ENCODE assay signal across 2 cellular contexts in the genomic region with DNA sequence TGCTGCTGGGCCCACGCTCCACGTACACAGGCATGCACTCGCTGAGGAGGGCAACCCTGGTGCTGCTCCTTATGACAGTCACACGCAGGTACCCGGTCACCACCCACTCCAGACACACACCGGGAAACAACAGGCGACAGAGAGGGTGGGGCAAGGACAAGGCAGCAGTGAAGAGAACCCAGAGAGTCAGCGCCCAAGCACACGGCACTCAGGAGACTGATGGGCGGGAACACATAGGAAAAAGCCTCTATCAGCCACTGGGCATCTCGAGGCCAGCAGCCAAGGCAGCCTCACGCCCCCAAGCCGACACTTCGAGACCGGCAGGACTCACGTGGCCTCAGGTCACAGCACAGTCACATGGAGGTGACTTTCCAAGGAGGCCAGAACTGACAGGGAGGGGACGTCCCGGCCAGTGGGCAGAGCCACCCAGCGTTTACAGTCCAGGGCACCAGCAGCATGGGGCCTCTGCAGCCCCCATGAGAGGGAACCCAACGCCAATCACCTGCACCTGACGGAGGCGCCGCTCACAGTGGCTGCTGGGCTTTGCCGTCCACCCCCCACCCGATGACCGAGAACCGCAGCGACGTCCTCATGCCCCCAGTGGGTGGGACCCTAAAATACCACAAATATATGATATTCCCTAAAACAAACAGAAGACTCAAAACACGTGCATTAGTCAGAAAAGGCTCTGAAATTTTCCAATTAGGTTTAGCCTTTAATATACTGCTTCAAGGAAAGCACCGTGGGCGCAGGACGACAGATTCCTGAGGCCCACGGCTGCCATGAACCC.
TF ChIP-seq lines count a peak whose summit lies in the region.

No MANE protein-coding gene starts in this region.

TF ChIP-seq in K562, 482 proteins besides CTCF, POLR2A, EP300 and RAD21 (continued from another document and continues in another):
- TF ChIP-seq FOXK2 (conservative IDR thresholded peaks at IDR 0.05 in 1 of 2, IDR thresholded peaks at IDR 0.05 in 1 of 2; ENCODE audit: low read depth in 2 of 2) (no peak), NONO (IDR thresholded peaks at IDR 0.05; ENCODE audit: low read depth in 2 of 2, low read length in 1 of 2) (no peak), KAT7 (CRISPR knock-in tag; IDR thresholded peaks at IDR 0.05; ENCODE audit: borderline replicate concordance) (0 out of 2 replicates have a peak, but pooled peaks have one; percentile 87), HDAC8 (tag; IDR thresholded peaks at IDR 0.05) (no peak), KLF16 (IDR thresholded peaks at IDR 0.05) (no peak), BMI1 (IDR thresholded peaks at IDR 0.05; ENCODE audit: low read length) (no peak), RAD51 (IDR thresholded peaks at IDR 0.05; ENCODE audit: borderline replicate concordance, low read depth) (no peak), PRPF4 (IDR thresholded peaks at IDR 0.05; ENCODE audit: insufficient read depth, low read depth, low read length, poor library complexity, severe bottlenecking) (no peak), KAT8 (IDR thresholded peaks at IDR 0.05; ENCODE audit: low read depth) (no peak), SREBF1 (IDR thresholded peaks at IDR 0.05; ENCODE audit: borderline replicate concordance, low read depth, low read length) (no peak), SMARCA5 (IDR thresholded peaks at IDR 0.05) (no peak), ZNF830 (CRISPR knock-in tag; IDR thresholded peaks at IDR 0.05) (no peak), TCFL5 (CRISPR knock-in tag; conservative IDR thresholded peaks at IDR 0.05) (no peak), DMBX1 (CRISPR knock-in tag; IDR thresholded peaks at IDR 0.05; ENCODE audit: borderline replicate concordance) (0 out of 2 replicates have a peak, but pooled peaks have one; percentile 27), FIP1L1 (IDR thresholded peaks at IDR 0.05; ENCODE audit: low read depth, low read length, poor library complexity, severe bottlenecking) (peak; percentile 14), NRF1 (conservative IDR thresholded peaks at IDR 0.05 in 1 of 2, IDR thresholded peaks at IDR 0.05 in 1 of 2) (no peak), KDM5B (IDR thresholded peaks at IDR 0.05; ENCODE audit: insufficient replicate concordance, low read depth, low read length) (no peak), DIDO1 (tag; IDR thresholded peaks at IDR 0.05; ENCODE audit: low read depth) (no peak), ZEB2 (IDR thresholded peaks at IDR 0.05) (no peak), ZNF695 (CRISPR knock-in tag; IDR thresholded peaks at IDR 0.05) (no peak)
- TF ChIP-seq, protein P1, sequence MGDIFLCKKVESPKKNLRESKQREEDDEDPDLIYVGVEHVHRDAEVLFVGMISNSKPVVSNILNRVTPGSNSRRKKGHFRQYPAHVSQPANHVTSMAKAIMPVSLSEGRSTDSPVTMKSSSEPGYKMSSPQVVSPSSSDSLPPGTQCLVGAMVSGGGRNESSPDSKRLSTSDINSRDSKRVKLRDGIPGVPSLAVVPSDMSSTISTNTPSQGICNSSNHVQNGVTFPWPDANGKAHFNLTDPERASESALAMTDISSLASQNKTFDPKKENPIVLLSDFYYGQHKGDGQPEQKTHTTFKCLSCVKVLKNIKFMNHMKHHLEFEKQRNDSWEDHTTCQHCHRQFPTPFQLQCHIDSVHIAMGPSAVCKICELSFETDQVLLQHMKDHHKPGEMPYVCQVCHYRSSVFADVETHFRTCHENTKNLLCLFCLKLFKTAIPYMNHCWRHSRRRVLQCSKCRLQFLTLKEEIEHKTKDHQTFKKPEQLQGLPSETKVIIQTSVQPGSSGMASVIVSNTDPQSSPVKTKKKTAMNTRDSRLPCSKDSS (IDR thresholded peaks at IDR 0.05; ENCODE audit: low read depth, partially characterized antibody): no peak
- TF ChIP-seq, protein P2, sequence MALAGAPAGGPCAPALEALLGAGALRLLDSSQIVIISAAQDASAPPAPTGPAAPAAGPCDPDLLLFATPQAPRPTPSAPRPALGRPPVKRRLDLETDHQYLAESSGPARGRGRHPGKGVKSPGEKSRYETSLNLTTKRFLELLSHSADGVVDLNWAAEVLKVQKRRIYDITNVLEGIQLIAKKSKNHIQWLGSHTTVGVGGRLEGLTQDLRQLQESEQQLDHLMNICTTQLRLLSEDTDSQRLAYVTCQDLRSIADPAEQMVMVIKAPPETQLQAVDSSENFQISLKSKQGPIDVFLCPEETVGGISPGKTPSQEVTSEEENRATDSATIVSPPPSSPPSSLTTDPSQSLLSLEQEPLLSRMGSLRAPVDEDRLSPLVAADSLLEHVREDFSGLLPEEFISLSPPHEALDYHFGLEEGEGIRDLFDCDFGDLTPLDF (CRISPR knock-in tag; IDR thresholded peaks at IDR 0.05): 0 out of 2 replicates have a peak, but pooled peaks have one; percentile 19
- TF ChIP-seq, protein P3, sequence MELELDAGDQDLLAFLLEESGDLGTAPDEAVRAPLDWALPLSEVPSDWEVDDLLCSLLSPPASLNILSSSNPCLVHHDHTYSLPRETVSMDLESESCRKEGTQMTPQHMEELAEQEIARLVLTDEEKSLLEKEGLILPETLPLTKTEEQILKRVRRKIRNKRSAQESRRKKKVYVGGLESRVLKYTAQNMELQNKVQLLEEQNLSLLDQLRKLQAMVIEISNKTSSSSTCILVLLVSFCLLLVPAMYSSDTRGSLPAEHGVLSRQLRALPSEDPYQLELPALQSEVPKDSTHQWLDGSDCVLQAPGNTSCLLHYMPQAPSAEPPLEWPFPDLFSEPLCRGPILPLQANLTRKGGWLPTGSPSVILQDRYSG (tag; conservative IDR thresholded peaks at IDR 0.05; ENCODE audit: low read depth): peak; percentile 71; the same call in 1 of the 2 replicates
- TF ChIP-seq, protein P4, sequence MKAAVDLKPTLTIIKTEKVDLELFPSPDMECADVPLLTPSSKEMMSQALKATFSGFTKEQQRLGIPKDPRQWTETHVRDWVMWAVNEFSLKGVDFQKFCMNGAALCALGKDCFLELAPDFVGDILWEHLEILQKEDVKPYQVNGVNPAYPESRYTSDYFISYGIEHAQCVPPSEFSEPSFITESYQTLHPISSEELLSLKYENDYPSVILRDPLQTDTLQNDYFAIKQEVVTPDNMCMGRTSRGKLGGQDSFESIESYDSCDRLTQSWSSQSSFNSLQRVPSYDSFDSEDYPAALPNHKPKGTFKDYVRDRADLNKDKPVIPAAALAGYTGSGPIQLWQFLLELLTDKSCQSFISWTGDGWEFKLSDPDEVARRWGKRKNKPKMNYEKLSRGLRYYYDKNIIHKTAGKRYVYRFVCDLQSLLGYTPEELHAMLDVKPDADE (conservative IDR thresholded peaks at IDR 0.05; ENCODE audit: control insufficient read depth, low read depth, low read length): 0 out of 2 replicates have a peak, but pooled peaks have one; percentile 20
- TF ChIP-seq, protein P5, sequence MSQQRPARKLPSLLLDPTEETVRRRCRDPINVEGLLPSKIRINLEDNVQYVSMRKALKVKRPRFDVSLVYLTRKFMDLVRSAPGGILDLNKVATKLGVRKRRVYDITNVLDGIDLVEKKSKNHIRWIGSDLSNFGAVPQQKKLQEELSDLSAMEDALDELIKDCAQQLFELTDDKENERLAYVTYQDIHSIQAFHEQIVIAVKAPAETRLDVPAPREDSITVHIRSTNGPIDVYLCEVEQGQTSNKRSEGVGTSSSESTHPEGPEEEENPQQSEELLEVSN (IDR thresholded peaks at IDR 0.05; ENCODE audit: borderline replicate concordance in 1 of 2, extremely low read depth in 1 of 2, insufficient read depth in 1 of 2, insufficient read length in 1 of 2, low read depth in 1 of 2, low read length in 1 of 2, poor library complexity in 1 of 2, severe bottlenecking in 1 of 2): peak; percentile 80 to 87
- TF ChIP-seq, protein P6, sequence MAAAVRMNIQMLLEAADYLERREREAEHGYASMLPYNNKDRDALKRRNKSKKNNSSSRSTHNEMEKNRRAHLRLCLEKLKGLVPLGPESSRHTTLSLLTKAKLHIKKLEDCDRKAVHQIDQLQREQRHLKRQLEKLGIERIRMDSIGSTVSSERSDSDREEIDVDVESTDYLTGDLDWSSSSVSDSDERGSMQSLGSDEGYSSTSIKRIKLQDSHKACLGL (CRISPR knock-in tag; IDR thresholded peaks at IDR 0.05; ENCODE audit: borderline replicate concordance, poor library complexity, severe bottlenecking): no peak

TF ChIP-seq in WTC11, 78 proteins besides CTCF, POLR2A, EP300 and RAD21 (continued from another document):
- TF ChIP-seq, protein P7, sequence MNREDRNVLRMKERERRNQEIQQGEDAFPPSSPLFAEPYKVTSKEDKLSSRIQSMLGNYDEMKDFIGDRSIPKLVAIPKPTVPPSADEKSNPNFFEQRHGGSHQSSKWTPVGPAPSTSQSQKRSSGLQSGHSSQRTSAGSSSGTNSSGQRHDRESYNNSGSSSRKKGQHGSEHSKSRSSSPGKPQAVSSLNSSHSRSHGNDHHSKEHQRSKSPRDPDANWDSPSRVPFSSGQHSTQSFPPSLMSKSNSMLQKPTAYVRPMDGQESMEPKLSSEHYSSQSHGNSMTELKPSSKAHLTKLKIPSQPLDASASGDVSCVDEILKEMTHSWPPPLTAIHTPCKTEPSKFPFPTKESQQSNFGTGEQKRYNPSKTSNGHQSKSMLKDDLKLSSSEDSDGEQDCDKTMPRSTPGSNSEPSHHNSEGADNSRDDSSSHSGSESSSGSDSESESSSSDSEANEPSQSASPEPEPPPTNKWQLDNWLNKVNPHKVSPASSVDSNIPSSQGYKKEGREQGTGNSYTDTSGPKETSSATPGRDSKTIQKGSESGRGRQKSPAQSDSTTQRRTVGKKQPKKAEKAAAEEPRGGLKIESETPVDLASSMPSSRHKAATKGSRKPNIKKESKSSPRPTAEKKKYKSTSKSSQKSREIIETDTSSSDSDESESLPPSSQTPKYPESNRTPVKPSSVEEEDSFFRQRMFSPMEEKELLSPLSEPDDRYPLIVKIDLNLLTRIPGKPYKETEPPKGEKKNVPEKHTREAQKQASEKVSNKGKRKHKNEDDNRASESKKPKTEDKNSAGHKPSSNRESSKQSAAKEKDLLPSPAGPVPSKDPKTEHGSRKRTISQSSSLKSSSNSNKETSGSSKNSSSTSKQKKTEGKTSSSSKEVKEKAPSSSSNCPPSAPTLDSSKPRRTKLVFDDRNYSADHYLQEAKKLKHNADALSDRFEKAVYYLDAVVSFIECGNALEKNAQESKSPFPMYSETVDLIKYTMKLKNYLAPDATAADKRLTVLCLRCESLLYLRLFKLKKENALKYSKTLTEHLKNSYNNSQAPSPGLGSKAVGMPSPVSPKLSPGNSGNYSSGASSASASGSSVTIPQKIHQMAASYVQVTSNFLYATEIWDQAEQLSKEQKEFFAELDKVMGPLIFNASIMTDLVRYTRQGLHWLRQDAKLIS (CRISPR knock-in tag; IDR thresholded peaks at IDR 0.05; ENCODE audit: borderline replicate concordance): no peak
- TF ChIP-seq, protein P8, sequence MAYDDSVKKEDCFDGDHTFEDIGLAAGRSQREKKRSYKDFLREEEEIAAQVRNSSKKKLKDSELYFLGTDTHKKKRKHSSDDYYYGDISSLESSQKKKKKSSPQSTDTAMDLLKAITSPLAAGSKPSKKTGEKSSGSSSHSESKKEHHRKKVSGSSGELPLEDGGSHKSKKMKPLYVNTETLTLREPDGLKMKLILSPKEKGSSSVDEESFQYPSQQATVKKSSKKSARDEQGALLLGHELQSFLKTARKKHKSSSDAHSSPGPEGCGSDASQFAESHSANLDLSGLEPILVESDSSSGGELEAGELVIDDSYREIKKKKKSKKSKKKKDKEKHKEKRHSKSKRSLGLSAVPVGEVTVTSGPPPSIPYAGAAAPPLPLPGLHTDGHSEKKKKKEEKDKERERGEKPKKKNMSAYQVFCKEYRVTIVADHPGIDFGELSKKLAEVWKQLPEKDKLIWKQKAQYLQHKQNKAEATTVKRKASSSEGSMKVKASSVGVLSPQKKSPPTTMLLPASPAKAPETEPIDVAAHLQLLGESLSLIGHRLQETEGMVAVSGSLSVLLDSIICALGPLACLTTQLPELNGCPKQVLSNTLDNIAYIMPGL (CRISPR knock-in tag; IDR thresholded peaks at IDR 0.05): no peak
- TF ChIP-seq HMGA2 (CRISPR knock-in tag; IDR thresholded peaks at IDR 0.05): no peak
- TF ChIP-seq, protein P9, sequence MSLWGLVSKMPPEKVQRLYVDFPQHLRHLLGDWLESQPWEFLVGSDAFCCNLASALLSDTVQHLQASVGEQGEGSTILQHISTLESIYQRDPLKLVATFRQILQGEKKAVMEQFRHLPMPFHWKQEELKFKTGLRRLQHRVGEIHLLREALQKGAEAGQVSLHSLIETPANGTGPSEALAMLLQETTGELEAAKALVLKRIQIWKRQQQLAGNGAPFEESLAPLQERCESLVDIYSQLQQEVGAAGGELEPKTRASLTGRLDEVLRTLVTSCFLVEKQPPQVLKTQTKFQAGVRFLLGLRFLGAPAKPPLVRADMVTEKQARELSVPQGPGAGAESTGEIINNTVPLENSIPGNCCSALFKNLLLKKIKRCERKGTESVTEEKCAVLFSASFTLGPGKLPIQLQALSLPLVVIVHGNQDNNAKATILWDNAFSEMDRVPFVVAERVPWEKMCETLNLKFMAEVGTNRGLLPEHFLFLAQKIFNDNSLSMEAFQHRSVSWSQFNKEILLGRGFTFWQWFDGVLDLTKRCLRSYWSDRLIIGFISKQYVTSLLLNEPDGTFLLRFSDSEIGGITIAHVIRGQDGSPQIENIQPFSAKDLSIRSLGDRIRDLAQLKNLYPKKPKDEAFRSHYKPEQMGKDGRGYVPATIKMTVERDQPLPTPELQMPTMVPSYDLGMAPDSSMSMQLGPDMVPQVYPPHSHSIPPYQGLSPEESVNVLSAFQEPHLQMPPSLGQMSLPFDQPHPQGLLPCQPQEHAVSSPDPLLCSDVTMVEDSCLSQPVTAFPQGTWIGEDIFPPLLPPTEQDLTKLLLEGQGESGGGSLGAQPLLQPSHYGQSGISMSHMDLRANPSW (CRISPR knock-in tag; conservative IDR thresholded peaks at IDR 0.05; ENCODE audit: low read depth): no peak
